Comparison of ENCODE assay signal across 10 cellular contexts in genomic region chr20:25858495-25859425, GRCh38.
A peak's percentile ranks its signal among the peaks of the same experiment; 100 is the strongest.
DNase-seq lines count a peak whose midpoint lies in the region; ATAC-seq and TF ChIP-seq lines count a peak whose summit lies in the region.
"Had no signal": no experiment of that assay in that cellular context is flagged by ENCODE, and none has a peak within 500 bp of the region (broad histone marks: within the 10 kb centered on the region; RNA-seq: fewer than 3 reads in every experiment).

No MANE protein-coding gene starts in this region.

- H3K9ac ChIP-seq in iPS-20b (ENCODE audit: low read depth, low read length) = no peak overlapping the region

- no peaks in the 10 kb centered on the region for H3K9me3 Mint-ChIP-seq in T-helper 2 cell treated with Interferon-gamma antibody and Interleukin-4, amounts not matched to agents 5 μg/mL and 100 μg/mL, for 36 hours
- H3K9me3 Mint-ChIP-seq: activated CD4-positive, alpha-beta T cell treated with anti-CD3 and anti-CD28 coated beads, Interleukin-2, amount 10 ng/mL, durations not matched to agents 7 days and 5 days had no signal

- no peak for TF ChIP-seq CTCF in body of pancreas (IDR thresholded peaks at IDR 0.05)

- no peak overlapping the region for H3K27ac ChIP-seq in iPS-20b (ENCODE audit: low read length)
- no peak overlapping the region for H3K27ac ChIP-seq in body of pancreas
- H3K27ac ChIP-seq: ascending aorta had no signal

- H3K4me3 Mint-ChIP-seq in T-helper 2 cell treated with Interferon-gamma antibody and Interleukin-4, amounts not matched to agents 5 μg/mL and 100 μg/mL, for 36 hours = peak overlapping the region; percentile 53
- H3K4me3 Mint-ChIP-seq: activated CD4-positive, alpha-beta T cell treated with anti-CD3 and anti-CD28 coated beads, Interleukin-2, amount 10 ng/mL, durations not matched to agents 7 days and 5 days had no signal

- intact Hi-C loops in body of pancreas (cut with DNase I) = no loop called here

- H3K27me3 Mint-ChIP-seq in T-helper 2 cell treated with Interferon-gamma antibody and Interleukin-4, amounts not matched to agents 5 μg/mL and 100 μg/mL, for 36 hours (ENCODE audit: low read depth) = peaks cover 65% of the 10 kb centered on the region

- WGBS in body of pancreas, 2 donors = 36 to 59% methylated on average over 28 to 37 of the region's 37 CpGs

- H3K27me3 ChIP-seq in iPS-20b (ENCODE audit: insufficient read depth, low read length) (peaks cover 70% of the 10 kb centered on the region), body of pancreas (peaks cover 0 to 5% of the 10 kb centered on the region in 2 donors)
- H3K27me3 ChIP-seq: ascending aorta had no signal

- no peaks in the 10 kb centered on the region for H3K9me3 ChIP-seq in iPS-20b (ENCODE audit: insufficient read depth, low read depth, low read length)
- H3K9me3 ChIP-seq in body of pancreas = no peaks in the 10 kb centered on the region
- H3K9me3 ChIP-seq: ascending aorta had no signal

- no peaks in the 10 kb centered on the region for H3K36me3 Mint-ChIP-seq in T-helper 2 cell treated with Interferon-gamma antibody and Interleukin-4, amounts not matched to agents 5 μg/mL and 100 μg/mL, for 36 hours (ENCODE audit: low read depth)

- peaks cover 30% of the 10 kb centered on the region for H3K4me1 Mint-ChIP-seq in T-helper 2 cell treated with Interferon-gamma antibody and Interleukin-4, amounts not matched to agents 5 μg/mL and 100 μg/mL, for 36 hours (ENCODE audit: low read depth)

- H3K27ac Mint-ChIP-seq in T-helper 2 cell treated with Interferon-gamma antibody and Interleukin-4, amounts not matched to agents 5 μg/mL and 100 μg/mL, for 36 hours = peak overlapping the region; percentile 33
- H3K27ac Mint-ChIP-seq: activated CD4-positive, alpha-beta T cell treated with anti-CD3 and anti-CD28 coated beads, Interleukin-2, amount 10 ng/mL, durations not matched to agents 7 days and 5 days had no signal

- H3K4me3 ChIP-seq in iPS-20b (ENCODE audit: low read length) = peak overlapping the region; percentile 47; the same call in 1 of the 2 replicates
- no peak overlapping the region for H3K4me3 ChIP-seq in body of pancreas

- no peaks in the 10 kb centered on the region; the same call in 1 of the 2 replicates for H3K4me1 ChIP-seq in iPS-20b (ENCODE audit: insufficient read depth, low read length)
- peaks cover 46% of the 10 kb centered on the region for H3K4me1 ChIP-seq in body of pancreas

- no peak for TF ChIP-seq POLR2A in body of pancreas (IDR thresholded peaks at IDR 0.05)

- no peak for DNase-seq in T-helper 2 cell treated with Interferon-gamma antibody and Interleukin-4, amounts not matched to agents 5 μg/mL and 100 μg/mL, for 36 hours (ENCODE audit: low spot score)
- DNase-seq in T-helper 2 cell = no peak
- peak; percentile 18 for DNase-seq in NCI-H526 treated with DMSO at 0.1 percent for 48 hours (lab: John Stamatoyannopoulos, UW)
- DNase-seq in stimulated activated CD8-positive, alpha-beta memory T cell treated with anti-CD3 and anti-CD28 coated beads, Interleukin-4, amount 100 ng/mL, for 48 hours = peak; percentile 25
- DNase-seq in NCI-H187 treated with DMSO at 0.1 percent for 48 hours (lab: John Stamatoyannopoulos, UW) = no peak
- DNase-seq in activated CD4-positive, CD25-positive, alpha-beta regulatory T cell (lab: John Stamatoyannopoulos, UW) = no peak
- no peak for DNase-seq in body of pancreas

- H3K36me3 ChIP-seq in iPS-20b (ENCODE audit: insufficient read depth, low read depth, low read length) (no peaks in the 10 kb centered on the region), body of pancreas (replicated peaks in 1 of 2; ENCODE audit: insufficient read depth in 1 of 2, low read depth in 2 of 2) (no peaks in the 10 kb centered on the region)
- H3K36me3 ChIP-seq: ascending aorta had no signal

- ATAC-seq in body of pancreas = no peak

Comparison
In these comparisons a context has a peak if more than half of its experiments do, and no peak if none do; other contexts are left out.
1. DNase-seq: peak in NCI-H526 treated with DMSO at 0.1 percent for 48 hours (single experiment) and stimulated activated CD8-positive, alpha-beta memory T cell treated with anti-CD3 and anti-CD28 coated beads, Interleukin-4, amount 100 ng/mL, for 48 hours (single experiment); none in T-helper 2 cell treated with Interferon-gamma antibody and Interleukin-4, amounts not matched to agents 5 μg/mL and 100 μg/mL, for 36 hours (single experiment), T-helper 2 cell (0 of 5), NCI-H187 treated with DMSO at 0.1 percent for 48 hours (single experiment), activated CD4-positive, CD25-positive, alpha-beta regulatory T cell (0 of 4) and body of pancreas (0 of 4).